In the genomic region with DNA sequence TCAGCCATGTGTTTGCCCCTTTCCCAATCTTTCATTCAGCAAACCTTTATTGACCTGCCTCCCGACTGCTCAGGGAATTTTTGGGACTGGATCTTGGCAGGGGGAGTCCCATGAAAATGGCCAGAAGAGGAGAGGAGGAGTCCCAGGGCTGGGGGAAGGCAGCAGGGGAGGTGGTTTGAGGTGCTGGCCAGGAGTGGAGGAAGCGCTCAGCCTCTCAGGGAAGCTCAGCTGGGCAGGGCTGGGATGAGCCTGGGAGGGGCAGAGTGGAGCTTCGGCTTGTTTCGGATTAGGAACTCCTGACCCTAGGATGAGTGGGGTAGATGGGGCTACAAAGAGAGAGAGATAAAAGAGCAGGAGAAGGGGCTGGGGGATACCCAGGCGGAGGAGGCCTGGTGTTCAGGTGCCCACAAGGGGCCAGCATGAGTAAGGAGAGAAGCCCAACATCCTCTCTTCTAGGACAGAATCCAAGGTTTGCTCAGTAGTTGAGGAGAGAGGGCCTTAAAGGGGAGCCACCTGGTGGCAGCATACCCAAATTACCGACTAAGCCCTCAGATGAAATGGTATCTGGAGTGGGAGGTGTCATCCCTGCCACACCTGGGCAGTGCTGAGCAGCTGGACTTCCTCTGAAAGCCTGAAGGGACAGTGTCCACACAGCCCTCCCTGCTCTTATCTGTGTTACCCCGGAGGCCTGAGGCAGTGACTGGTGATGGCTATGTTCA, we compare ENCODE assay signal across 7 cellular contexts.
DNase-seq lines count a peak whose midpoint lies in the region; ATAC-seq and TF ChIP-seq lines count a peak whose summit lies in the region.

No MANE protein-coding gene starts in this region.

- ATAC-seq in HG02885 (IDR thresholded peaks at IDR 0.05; ENCODE audit: poor library complexity, unreplicated experiment) (peak; percentile 37), HG02623 (IDR thresholded peaks at IDR 0.05; ENCODE audit: unreplicated experiment) (no peak)

- H3K4me1 Mint-ChIP-seq in immature natural killer cell = no peaks in the 10 kb centered on the region

- no peak overlapping the region for H3K27ac Mint-ChIP-seq in immature natural killer cell

- no peaks in the 10 kb centered on the region for H3K9me3 Mint-ChIP-seq in immature natural killer cell

- DNase-seq in Daoy (ENCODE audit: low read depth) (peak; percentile 27), RPMI8226 (peak; percentile 53), fibroblast of the aortic adventitia (ENCODE audit: low read depth) (peak; percentile 18), suprapubic skin (ENCODE audit: low spot score in 2 of 2) (peak in 1 of 2 donors; percentile 74), immature natural killer cell (no peak)

- no peak overlapping the region for H3K4me3 Mint-ChIP-seq in immature natural killer cell

- peak; percentile 22 for TF ChIP-seq CTCF in fibroblast of the aortic adventitia (IDR thresholded peaks at IDR 0.05; ENCODE audit: insufficient read depth, low read length)
- TF ChIP-seq CTCF in suprapubic skin (IDR thresholded peaks at IDR 0.05) = peak; percentile 4 to 13

- peaks cover 2 to 11% (median 6%) of the 10 kb centered on the region in 3 donors for H3K27me3 Mint-ChIP-seq in immature natural killer cell (ENCODE audit: low read depth in 3 of 3)

- 71% methylated on average over 7 of the region's 7 CpGs for WGBS in suprapubic skin

- no peak for TF ChIP-seq POLR2A in suprapubic skin (IDR thresholded peaks at IDR 0.05)

- no peaks in the 10 kb centered on the region for H3K36me3 ChIP-seq in suprapubic skin

- H3K4me3 ChIP-seq in fibroblast of the aortic adventitia (ENCODE audit: low read depth, low read length) (no peak overlapping the region), suprapubic skin (no peak overlapping the region)

- H3K9me3 ChIP-seq in suprapubic skin = no peaks in the 10 kb centered on the region

- TF ChIP-seq EP300 in suprapubic skin (IDR thresholded peaks at IDR 0.05) = no peak

- H3K27ac ChIP-seq in suprapubic skin = no peak overlapping the region

- H3K36me3 Mint-ChIP-seq in immature natural killer cell = no peaks in the 10 kb centered on the region

- H3K4me1 ChIP-seq in suprapubic skin = peaks cover 9% of the 10 kb centered on the region

- peaks cover 8% of the 10 kb centered on the region for H3K27me3 ChIP-seq in suprapubic skin

Comparison
In these comparisons a context has a peak if more than half of its experiments do, and no peak if none do; other contexts are left out.
1. DNase-seq: peak in Daoy (single experiment), RPMI8226 (single experiment) and fibroblast of the aortic adventitia (single experiment); none in immature natural killer cell (0 of 3).